In the genomic region with DNA sequence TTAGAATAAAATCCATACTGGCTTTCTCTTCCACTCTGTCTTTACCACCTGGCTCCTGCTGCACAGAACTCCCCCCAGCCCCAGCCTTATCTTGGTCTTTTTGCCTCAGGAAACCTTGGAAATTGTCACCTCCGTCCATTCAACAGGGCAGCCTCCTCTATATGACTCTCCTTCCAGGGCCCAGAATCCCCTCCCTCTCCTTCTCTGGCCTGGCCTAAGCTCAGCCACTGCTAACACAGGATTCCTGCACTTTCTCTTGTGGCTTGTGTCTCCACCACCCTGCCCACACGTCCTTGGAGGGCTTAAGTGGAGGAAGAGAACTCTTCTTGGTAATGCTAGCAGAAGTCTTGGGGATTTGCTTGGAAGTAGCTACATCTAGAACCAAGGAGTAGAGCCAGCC, we compare ENCODE assay signal across 21 cellular contexts. TPM values are rescaled to one million over a fixed set of nuclear protein-coding genes. Genes with fewer than 3 reads are reported as not detected.
"Had no signal": no experiment of that assay in that cellular context is flagged by ENCODE, and none has a peak within 500 bp of the region (broad histone marks: within the 10 kb centered on the region; RNA-seq: fewer than 3 reads in every experiment).

No MANE protein-coding gene starts in this region.

- H3K9me3 ChIP-seq: body of pancreas, tibial nerve, vagina had no signal

- H3K27ac Mint-ChIP-seq: activated naive CD8-positive, alpha-beta T cell treated with anti-CD3 and anti-CD28 coated beads, Interleukin-2, amount 10 ng/mL, durations not matched to agents 7 days and 5 days had no signal

- ATAC-seq: body of pancreas, left lobe of liver had no signal

- H3K36me3 Mint-ChIP-seq: activated naive CD8-positive, alpha-beta T cell treated with anti-CD3 and anti-CD28 coated beads, Interleukin-2, amount 10 ng/mL, durations not matched to agents 7 days and 5 days had no signal

- H3K4me3 ChIP-seq: body of pancreas, lung, tibial nerve, vagina had no signal

- H3K36me3 ChIP-seq: tibial nerve, vagina had no signal

- H3K9me3 Mint-ChIP-seq: activated naive CD8-positive, alpha-beta T cell treated with anti-CD3 and anti-CD28 coated beads, Interleukin-2, amount 10 ng/mL, durations not matched to agents 7 days and 5 days had no signal

- H3K27me3 ChIP-seq: body of pancreas, tibial nerve, vagina had no signal

- H3K27ac ChIP-seq: body of pancreas, tibial nerve, vagina, VCaP had no signal

- DNase-seq: activated CD4-positive, alpha-beta T cell treated with anti-CD3 and anti-CD28 coated beads for 1 hour; activated CD8-positive, alpha-beta memory T cell treated with anti-CD3 and anti-CD28 coated beads for 24 hours; activated CD8-positive, alpha-beta memory T cell treated with anti-CD3 and anti-CD28 coated beads, Interleukin-2, amount 50 U/mL, for 48 hours; activated naive CD8-positive, alpha-beta T cell treated with anti-CD3 and anti-CD28 coated beads, Interleukin-2, amount 10 ng/mL, durations not matched to agents 7 days and 5 days; amygdala; body of pancreas; caudate nucleus; erythroblast; hypothalamus; kidney; midbrain; nucleus accumbens; stimulated activated CD4-positive, alpha-beta T cell treated with anti-CD3 and anti-CD28 coated beads, Interleukin-2, amount 100 ng/mL, for 24 hours; stimulated activated naive CD4-positive, alpha-beta T cell treated with Interleukin-2 at 50 U/mL for 16 hours; T-helper 2 cell had no signal

RNA-seq across cellular contexts. Expression of a gene that starts 1.5 kb away (rescaled TPM):
- total RNA-seq: activated naive CD8-positive, alpha-beta T cell treated with anti-CD3 and anti-CD28 coated beads, Interleukin-2, amount 10 ng/mL, durations not matched to agents 7 days and 5 days had no signal

RNA-seq across cellular contexts. Expression of a gene that starts 33.1 kb away (rescaled TPM):
- total RNA-seq: body of pancreas, frontal cortex, vagina had no signal
